ENCODE assay signal across 8 cellular contexts in genomic region chr19:47112166-47112663, GRCh38. TPM values are rescaled to one million over a fixed set of nuclear protein-coding genes. Genes with fewer than 3 reads are reported as not detected.
DNase-seq lines count a peak whose midpoint lies in the region; ATAC-seq, FAIRE-seq and TF ChIP-seq lines count a peak whose summit lies in the region.

No MANE protein-coding gene starts in this region.

- no peak for FAIRE-seq in bronchial epithelial cell (lab: Jason Lieb, UNC)

- ATAC-seq in HG02798 (IDR thresholded peaks at IDR 0.05; ENCODE audit: poor library complexity, unreplicated experiment) (peak; percentile 20), activated B cell treated with CpG ODN at 0.5 μM for 24 hours (ENCODE audit: low read depth) (peak; percentile 36), GM21576 (IDR thresholded peaks at IDR 0.05; ENCODE audit: unreplicated experiment) (no peak)

- H3K4me3 Mint-ChIP-seq in activated B cell treated with CpG ODN at 0.5 μM for 24 hours, result peak overlapping the region; percentile 100

- H3K9me3 Mint-ChIP-seq in activated B cell treated with CpG ODN at 0.5 μM for 24 hours, result no peaks in the 10 kb centered on the region

- H3K4me3 ChIP-seq in bronchial epithelial cell (ENCODE audit: low read depth, low read length), result peak overlapping the region; percentile 69

- peaks cover 38% of the 10 kb centered on the region for H3K36me3 Mint-ChIP-seq in activated B cell treated with CpG ODN at 0.5 μM for 24 hours (ENCODE audit: low read depth)

- peaks cover 48% of the 10 kb centered on the region for H3K4me1 Mint-ChIP-seq in activated B cell treated with CpG ODN at 0.5 μM for 24 hours

- H3K27ac Mint-ChIP-seq in activated B cell treated with CpG ODN at 0.5 μM for 24 hours, result peak overlapping the region; percentile 100

- POLR2A ChIA-PET in activated B cell treated with CpG ODN at 0.5 μM for 24 hours (lab: Charles Lee), result interaction anchor here (0.5 to 4.9 kb wide), 26 partner anchors 13 to 1606 kb away, joined by 3 to 97 read pairs (median 7); partner anchors contain the start of genes AP2S1, CCDC9, DACT3 and INAFM1

- CTCF ChIA-PET in activated B cell treated with CpG ODN at 0.5 μM for 24 hours (lab: Charles Lee), result interaction anchor here (1.1 kb wide), 1 partner anchor 11 kb away, joined by 3 read pairs; no protein-coding TSS in a partner anchor

- TF ChIP-seq CTCF in activated B cell treated with CpG ODN at 0.5 μM for 24 hours (IDR thresholded peaks at IDR 0.05), result no peak
- TF ChIP-seq CTCF in bronchial epithelial cell (IDR thresholded peaks at IDR 0.05; ENCODE audit: insufficient read depth, low read length, severe bottlenecking), result no peak

- H3K27me3 ChIP-seq in bronchial epithelial cell (ENCODE audit: control insufficient read depth, insufficient read depth, low read length), result no peaks in the 10 kb centered on the region

- intact Hi-C loops in activated B cell treated with CpG ODN at 0.5 μM for 24 hours (cut with micrococcal nuclease), result loop anchor here (1.0 to 5.0 kb wide), 7 partner anchors 35 to 765 kb away; partner anchors contain the start of genes PPP5C, PRKD2 and SLC1A5

- H3K27me3 Mint-ChIP-seq in activated B cell treated with CpG ODN at 0.5 μM for 24 hours, result no peaks in the 10 kb centered on the region

- peaks cover 2% of the 10 kb centered on the region for H3K36me3 ChIP-seq in bronchial epithelial cell (ENCODE audit: control insufficient read depth, insufficient read depth, low read length)

- DNase-seq in ELR (ENCODE audit: low read depth) (peak; percentile 90), NCI-H2171 (lab: John Stamatoyannopoulos, UW) (peak; percentile 84), activated B cell treated with CpG ODN at 0.5 μM for 24 hours (peak; percentile 82), bronchial epithelial cell (ENCODE audit: low read depth) (peak; percentile 39), iris pigment epithelial cell (ENCODE audit: low read depth) (peak; percentile 89)
- DNase-seq in stimulated activated CD4-positive, alpha-beta T cell treated with anti-CD3 and anti-CD28 coated beads, Interleukin-12 subunit alpha, Interleukin-12 subunit beta, amount 100 ng/mL, for 24 hours (ENCODE audit: low read depth in 2 of 2), result peak; percentile 68 to 83

RNA-seq across cellular contexts. Expression of gene ZC3H4, which starts 1.4 kb away (rescaled TPM):
- total RNA-seq in activated B cell treated with CpG ODN at 0.5 μM for 24 hours (83.8 and 89.1 TPM in 2 replicates), bronchial epithelial cell (2.6 and 7.0 TPM in 2 replicates)

RNA-seq across cellular contexts. Expression of gene SAE1, which starts 18.4 kb away (rescaled TPM):
- total RNA-seq in activated B cell treated with CpG ODN at 0.5 μM for 24 hours (64.5 and 67.4 TPM in 2 replicates), bronchial epithelial cell (90.6 and 108 TPM in 2 replicates)

Comparison
In these comparisons a context has a peak if more than half of its experiments do, and no peak if none do; other contexts are left out.
1. DNase-seq: peak in every context shown above with its lines; median percentile 90 in ELR; 89 in iris pigment epithelial cell; 84 in NCI-H2171; 82 in activated B cell treated with CpG ODN at 0.5 μM for 24 hours; 76 in stimulated activated CD4-positive, alpha-beta T cell treated with anti-CD3 and anti-CD28 coated beads, Interleukin-12 subunit alpha, Interleukin-12 subunit beta, amount 100 ng/mL, for 24 hours; 39 in bronchial epithelial cell.
2. RNA of gene ZC3H4, which starts 1.4 kb away (total RNA-seq): 83.8 to 89.1 TPM in activated B cell treated with CpG ODN at 0.5 μM for 24 hours; 2.6 to 7.0 TPM in bronchial epithelial cell; every median in the first group is over 10 times any median in the second.